1 cellular context compared by ENCODE assay signal in genomic region chr7:5077740-5078139, GRCh38.
TF ChIP-seq lines count a peak whose summit lies in the region.

No MANE protein-coding gene starts in this region.

TF ChIP-seq in SK-N-SH treated with all-trans-retinoic acid at 6 μM for 48 hours, 23 proteins besides CTCF, POLR2A, EP300 and RAD21 (continued from another document):
- TF ChIP-seq ISL1 (CRISPR knock-in tag; IDR thresholded peaks at IDR 0.05) (no peak), ZFP3 (CRISPR knock-in tag; IDR thresholded peaks at IDR 0.05) (no peak), SNAI2 (CRISPR knock-in tag; IDR thresholded peaks at IDR 0.05) (no peak), ESRRG (CRISPR knock-in tag; IDR thresholded peaks at IDR 0.05) (no peak), RARB (CRISPR knock-in tag; IDR thresholded peaks at IDR 0.05) (no peak)
